ENCODE assay signal across 8 cellular contexts in the genomic region with DNA sequence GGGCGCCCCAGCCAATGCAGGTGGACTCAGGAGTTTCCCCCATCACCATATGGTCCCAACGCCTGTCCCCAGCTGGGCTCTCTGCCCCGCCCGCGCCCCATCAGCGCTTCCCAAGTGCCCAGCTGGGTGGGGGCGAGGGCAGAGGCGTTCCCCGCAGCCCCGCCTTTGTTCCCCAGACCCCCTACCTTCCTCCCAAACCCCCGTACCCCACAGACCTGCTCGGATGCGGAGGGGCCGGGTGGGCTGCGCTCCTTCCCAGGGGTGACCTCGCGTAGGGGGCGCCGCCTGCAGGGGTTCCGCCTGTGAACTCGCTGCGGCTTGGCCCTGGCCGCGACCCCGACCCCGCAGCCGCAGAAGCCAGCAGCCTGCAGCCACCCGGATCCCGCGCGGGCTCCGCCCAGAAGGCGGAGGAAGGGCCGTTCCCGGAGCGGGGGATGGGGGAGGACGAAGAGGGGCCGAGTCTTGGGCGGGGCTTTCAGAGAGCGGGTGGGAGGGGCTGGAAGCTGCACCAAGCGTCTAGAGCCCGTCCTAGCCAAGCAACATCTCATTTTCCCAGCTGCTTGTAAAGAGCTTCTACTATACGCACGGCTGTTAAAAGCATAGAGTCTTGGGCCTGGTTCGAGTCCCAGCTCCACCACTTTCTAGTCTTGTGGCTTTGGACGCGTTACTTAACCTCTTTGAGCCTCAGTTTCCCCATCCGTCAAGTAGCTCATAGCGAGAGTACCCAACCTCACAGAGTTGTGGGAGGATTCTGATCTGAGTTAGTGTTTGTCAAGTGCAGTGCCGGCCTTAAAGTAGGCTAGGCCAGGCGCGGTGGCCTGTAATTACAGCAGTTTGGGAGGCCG. TPM values are rescaled to one million over a fixed set of nuclear protein-coding genes. Genes with fewer than 3 reads are reported as not detected.
DNase-seq lines count a peak whose midpoint lies in the region; ATAC-seq, FAIRE-seq and TF ChIP-seq lines count a peak whose summit lies in the region.

A gene with protein sequence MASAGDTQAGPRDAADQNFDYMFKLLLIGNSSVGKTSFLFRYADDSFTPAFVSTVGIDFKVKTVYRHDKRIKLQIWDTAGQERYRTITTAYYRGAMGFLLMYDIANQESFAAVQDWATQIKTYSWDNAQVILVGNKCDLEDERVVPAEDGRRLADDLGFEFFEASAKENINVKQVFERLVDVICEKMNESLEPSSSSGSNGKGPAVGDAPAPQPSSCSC (minus strand): TSS at position 404 of the 845 bp plus-strand sequence. CDS start 2,258 bp downstream, outside the sequence.

- H3K36me3 Mint-ChIP-seq in central memory CD8-positive, alpha-beta T cell (ENCODE audit: insufficient read depth) = peaks cover 7% of the 10 kb centered on the region

- H3K9me3 ChIP-seq in spleen = peaks cover 0 to 6% (median 0%) of the 10 kb centered on the region in 8 donors

- DNase-seq in Daoy (ENCODE audit: low read depth) = peak; percentile 84
- DNase-seq in NCI-H226 = peak; percentile 75
- peak; percentile 60 for DNase-seq in activated CD4-positive, CD25-positive, alpha-beta regulatory T cell treated with anti-CD3 and anti-CD28 coated beads, Interleukin-2, amount 50 U/mL, for 16 hours (ENCODE audit: low read depth, low spot score)
- DNase-seq in central memory CD8-positive, alpha-beta T cell (ENCODE audit: low spot score in 2 of 2) = peak; percentile 29 to 45
- DNase-seq in spleen = peak; percentile 98

- H3K27ac Mint-ChIP-seq in central memory CD8-positive, alpha-beta T cell (ENCODE audit: low read depth) = peak within 1 kb of the TSS; percentile 73

- FAIRE-seq in islet of Langerhans (lab: Jason Lieb, UNC) = peak; percentile 21

- H3K4me1 ChIP-seq in spleen = peaks cover 18 to 73% (median 47%) of the 10 kb centered on the region in 6 donors

- peak within 1 kb of the TSS; percentile 66 for H3K4me3 Mint-ChIP-seq in central memory CD8-positive, alpha-beta T cell

- H3K27ac ChIP-seq in spleen = peak within 1 kb of the TSS; percentile 53 to 96 (median 82)

- peak in 2 of 3 donors; percentile 31 to 41 for TF ChIP-seq POLR2A in spleen (IDR thresholded peaks at IDR 0.05)

- peaks cover 0 to 51% (median 21%) of the 10 kb centered on the region in 6 donors for H3K36me3 ChIP-seq in spleen

- no peaks in the 10 kb centered on the region for H3K27me3 Mint-ChIP-seq in central memory CD8-positive, alpha-beta T cell

- H3K4me3 ChIP-seq in spleen = peak within 1 kb of the TSS; percentile 57 to 86 (median 72)

- WGBS in spleen, 5 donors = 5 to 26% (median 7%) methylated on average over 11 to 53 of the region's 53 CpGs

- peaks cover 17% of the 10 kb centered on the region for H3K4me1 Mint-ChIP-seq in central memory CD8-positive, alpha-beta T cell

- H3K27me3 ChIP-seq in spleen (replicated peaks in 1 of 7) = no peaks in the 10 kb centered on the region

- H3K9me3 Mint-ChIP-seq in central memory CD8-positive, alpha-beta T cell = no peaks in the 10 kb centered on the region

- intact Hi-C loops in spleen (cut with DNase I; ENCODE audit: low total_unique reads) = no loop called here

- ATAC-seq in HG02852 (IDR thresholded peaks at IDR 0.05; ENCODE audit: unreplicated experiment) (peak; percentile 70), GM21360 (IDR thresholded peaks at IDR 0.05; ENCODE audit: unreplicated experiment) (no peak)
- ATAC-seq in central memory CD8-positive, alpha-beta T cell (replicated peaks; ENCODE audit: extremely low read depth, poor library complexity, severe bottlenecking) = peak; percentile 75

- peak in 1 of 11 experiments; percentile 21 for TF ChIP-seq CTCF in spleen (IDR thresholded peaks at IDR 0.05 in 8 of 11, conservative IDR thresholded peaks at IDR 0.05 in 3 of 11)

RNA-seq across cellular contexts. Expression of the gene that starts here (rescaled TPM):
- total RNA-seq in Daoy (2014; rRNA removed; shearing (Covaris generic)) = 0.86 and 1.2 TPM in 2 replicates
- total RNA-seq in spleen = 10 to 100 TPM; 26.7 to 51.3 (median 43.5) TPM
- 1 to 10 TPM; 2.5 to 6.4 (median 3.3) TPM for polyA plus RNA-seq in spleen

Comparison
In these comparisons a context has a peak if more than half of its experiments do, and no peak if none do; other contexts are left out.
1. RNA of the gene that starts here (total RNA-seq): 26.7 to 51.3 TPM in spleen; 0.86 to 1.2 TPM in Daoy; every median in the first group is over 10 times any median in the second.
2. DNase-seq: peak in every context shown above with its lines; median percentile 98 in spleen; 84 in Daoy; 75 in NCI-H226; 60 in activated CD4-positive, CD25-positive, alpha-beta regulatory T cell treated with anti-CD3 and anti-CD28 coated beads, Interleukin-2, amount 50 U/mL, for 16 hours; 37 in central memory CD8-positive, alpha-beta T cell.